In genomic region chr17:72624652-72625051, GRCh38 we compare ENCODE assay signal across 1 cellular context.
TF ChIP-seq lines count a peak whose summit lies in the region.

No MANE protein-coding gene starts in this region.

TF ChIP-seq in WTC11, 78 proteins besides CTCF, POLR2A, EP300 and RAD21 (continued from another document):
- TF ChIP-seq FOXP4 (CRISPR knock-in tag; IDR thresholded peaks at IDR 0.05) (no peak), GABPB1 (CRISPR knock-in tag; IDR thresholded peaks at IDR 0.05) (no peak), ERG (CRISPR knock-in tag; IDR thresholded peaks at IDR 0.05) (no peak), ESRRA (CRISPR knock-in tag; IDR thresholded peaks at IDR 0.05; ENCODE audit: borderline replicate concordance) (no peak), FOXJ3 (CRISPR knock-in tag; IDR thresholded peaks at IDR 0.05; ENCODE audit: borderline replicate concordance) (no peak), CREB1 (CRISPR knock-in tag; IDR thresholded peaks at IDR 0.05) (no peak), JUN (CRISPR knock-in tag; IDR thresholded peaks at IDR 0.05) (no peak)
